ENCODE assay signal across 1 cellular context in genomic region chr11:98495016-98495415, GRCh38.
TF ChIP-seq lines count a peak whose summit lies in the region.

No MANE protein-coding gene starts in this region.

TF ChIP-seq in GM23338, 12 proteins besides CTCF, POLR2A, EP300 and RAD21 (continued from another document):
- TF ChIP-seq ZNF462 (CRISPR knock-in tag; IDR thresholded peaks at IDR 0.05) (no peak), STAT1 (IDR thresholded peaks at IDR 0.05; ENCODE audit: unreplicated experiment) (no peak), ZNF114 (CRISPR knock-in tag; IDR thresholded peaks at IDR 0.05) (no peak), NANOG (IDR thresholded peaks at IDR 0.05; ENCODE audit: borderline replicate concordance) (no peak), POLR2AphosphoS5 (IDR thresholded peaks at IDR 0.05; ENCODE audit: low read depth) (no peak), CREB1 (CRISPR knock-in tag; IDR thresholded peaks at IDR 0.05; ENCODE audit: low read depth) (no peak), ZNF331 (CRISPR knock-in tag; IDR thresholded peaks at IDR 0.05; ENCODE audit: low read depth) (no peak)
